In genomic region chr3:171460226-171461086, GRCh38 we compare ENCODE assay signal across 8 cellular contexts. TPM values are rescaled to one million over a fixed set of nuclear protein-coding genes. Genes with fewer than 3 reads are reported as not detected.
DNase-seq lines count a peak whose midpoint lies in the region; ATAC-seq and TF ChIP-seq lines count a peak whose summit lies in the region.

Gene TNIK, minus strand, starts transcription at chr3:171460405. Its CDS starts 342 bp downstream, at chr3:171460063.

- peak; percentile 94 for DNase-seq in A172 (ENCODE audit: low spot score)
- peak; percentile 87 for DNase-seq in NCI-H2107 (lab: John Stamatoyannopoulos, UW)
- peak; percentile 75 to 84 for DNase-seq in breast epithelium (ENCODE audit: low spot score in 2 of 2)
- peak; percentile 74 for DNase-seq in iPS-NIHi7 (ENCODE audit: extremely low spot score)
- DNase-seq in smooth muscle cell (lab: John Stamatoyannopoulos, UW; ENCODE audit: unreplicated experiment): peak; percentile 70

- peak within 1 kb of the TSS; percentile 94 for H3K4me2 ChIP-seq in smooth muscle cell

- peak; percentile 64 for ATAC-seq in GM18517 (IDR thresholded peaks at IDR 0.05; ENCODE audit: unreplicated experiment)
- ATAC-seq in HG03039 (IDR thresholded peaks at IDR 0.05; ENCODE audit: unreplicated experiment): peak; percentile 79

- H3F3A ChIP-seq in smooth muscle cell (ENCODE audit: low read depth): peaks cover 13% of the 10 kb centered on the region

- H4K20me1 ChIP-seq in smooth muscle cell (ENCODE audit: low read depth): peaks cover 22% of the 10 kb centered on the region

- peaks cover 21% of the 10 kb centered on the region for H3K79me2 ChIP-seq in smooth muscle cell (ENCODE audit: low read depth)

- intact Hi-C loops in breast epithelium (cut with DNase I; ENCODE audit: low total_unique reads): loop anchor here (5.0 kb wide), 1 partner anchor 1103 kb away; the partner anchor contains the start of gene SKIL

- no peak for TF ChIP-seq POLR2A in breast epithelium (IDR thresholded peaks at IDR 0.05)

- H3K4me1 ChIP-seq in breast epithelium (no peaks in the 10 kb centered on the region), smooth muscle cell (ENCODE audit: low read depth) (peaks cover 7% of the 10 kb centered on the region)

- peak within 1 kb of the TSS; percentile 89 for H2AFZ ChIP-seq in smooth muscle cell (ENCODE audit: low read depth)

- peak within 1 kb of the TSS; percentile 24 for H3K9ac ChIP-seq in smooth muscle cell (ENCODE audit: low read depth)

- peak; percentile 46 for TF ChIP-seq CTCF in VCaP (conservative IDR thresholded peaks at IDR 0.05)
- peak in 2 of 3 donors; percentile 39 to 49 for TF ChIP-seq CTCF in breast epithelium (IDR thresholded peaks at IDR 0.05)
- peak; percentile 26 for TF ChIP-seq CTCF in smooth muscle cell (IDR thresholded peaks at IDR 0.05; ENCODE audit: borderline replicate concordance, insufficient read depth, poor library complexity, severe bottlenecking)

- H3K27ac ChIP-seq in VCaP: peak within 1 kb of the TSS; percentile 84
- H3K27ac ChIP-seq in breast epithelium: peak within 1 kb of the TSS; percentile 77 to 80
- H3K27ac ChIP-seq in smooth muscle cell (ENCODE audit: low read depth): peak within 1 kb of the TSS; percentile 37

- H3K4me3 ChIP-seq in breast epithelium (peak within 1 kb of the TSS; percentile 64 to 92 (median 81)), smooth muscle cell (peak within 1 kb of the TSS; percentile 87)

- WGBS in smooth muscle cell (ENCODE audit: low lambda C conversion rate): under 1% methylated on average over 50 of the region's 66 CpGs

- H3K27me3 ChIP-seq in breast epithelium (no peaks in the 10 kb centered on the region), smooth muscle cell (ENCODE audit: low read depth) (no peaks in the 10 kb centered on the region)

- H3K9me3 ChIP-seq in breast epithelium (no peaks in the 10 kb centered on the region), smooth muscle cell (replicated peaks; ENCODE audit: low read depth) (no peaks in the 10 kb centered on the region)

- H3K36me3 ChIP-seq in breast epithelium (no peaks in the 10 kb centered on the region), smooth muscle cell (ENCODE audit: low read depth) (no peaks in the 10 kb centered on the region)

RNA-seq across cellular contexts. Expression of gene TNIK, which starts in this region (rescaled TPM):
- 6.0 and 17.8 TPM in 2 replicates for total RNA-seq in A172 (2014; rRNA removed; shearing (Covaris generic))
- total RNA-seq in breast epithelium: 10 to 100 TPM in 2 of 3 donors, 1 to 10 TPM in 1; 7.4 to 17.6 (median 10.2) TPM
- 12.5 and 20.0 TPM in 2 replicates for total RNA-seq in smooth muscle cell
- 10.1 and 10.4 TPM in 2 replicates for polyA plus RNA-seq in smooth muscle cell

Comparison
In these comparisons a context has a peak if more than half of its experiments do, and no peak if none do; other contexts are left out.
1. Peak in every context shown above with its lines: DNase-seq, ATAC-seq, H3K4me3 ChIP-seq and H3K27ac ChIP-seq.